In the genomic region with DNA sequence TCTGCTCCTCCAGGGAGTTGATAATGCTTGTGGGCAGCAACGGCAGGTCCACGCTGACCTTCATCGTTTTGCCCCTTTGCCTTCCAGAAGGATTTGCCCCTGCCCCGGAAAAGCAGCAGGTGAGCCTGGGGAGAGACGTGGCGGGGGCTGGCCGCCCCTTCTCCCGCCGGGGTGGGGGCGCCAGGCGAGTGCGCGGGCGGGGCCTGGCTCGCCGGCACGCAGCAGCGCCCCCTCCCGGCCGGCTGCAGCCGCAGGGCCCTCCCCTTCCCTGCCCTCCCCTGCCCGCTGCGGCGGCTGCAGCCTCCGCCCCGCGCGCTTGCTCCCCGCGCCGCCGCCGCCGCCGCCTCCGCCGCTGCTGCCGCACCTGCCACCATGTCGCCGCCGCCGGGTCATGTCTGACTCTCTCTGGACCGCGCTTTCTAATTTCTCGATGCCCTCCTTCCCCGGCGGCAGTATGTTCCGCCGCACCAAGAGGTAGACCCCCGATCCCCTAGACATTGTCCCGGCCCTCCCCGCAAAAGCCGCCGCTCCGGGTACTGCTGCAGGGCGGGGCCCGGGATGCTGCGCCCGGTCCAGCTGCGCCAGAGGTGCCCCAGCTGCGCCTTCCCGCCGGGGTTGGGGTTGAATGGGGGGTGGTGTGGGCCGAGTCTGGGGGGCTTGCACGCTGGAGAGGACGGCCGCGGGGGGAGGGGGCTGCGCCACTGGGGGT, we compare ENCODE assay signal across 8 cellular contexts. TPM values are rescaled to one million over a fixed set of nuclear protein-coding genes. Genes with fewer than 3 reads are reported as not detected.
DNase-seq lines count a peak whose midpoint lies in the region; ATAC-seq, FAIRE-seq and TF ChIP-seq lines count a peak whose summit lies in the region.

A gene (plus strand): TSS at position 334 of the 709 bp plus-strand sequence. CDS start 58 bp downstream, at position 392.

- intact Hi-C loops in pancreas (cut with DNase I) (no loop called here), aorta (cut with DNase I) (no loop called here)

- H3K27ac Mint-ChIP-seq in activated T-cell treated with anti-CD3 and anti-CD28 coated beads, Interleukin-2, amount 50 U/mL, for 72 hours = no peak within 1 kb of the TSS

- H3K36me3 ChIP-seq in pancreas (no peaks in the 10 kb centered on the region), aorta (ENCODE audit: control insufficient read depth in 1 of 2, insufficient read depth in 2 of 2, low read length in 1 of 2) (no peaks in the 10 kb centered on the region)

- H3K4me3 Mint-ChIP-seq in activated T-cell treated with anti-CD3 and anti-CD28 coated beads, Interleukin-2, amount 50 U/mL, for 72 hours = peak within 1 kb of the TSS; percentile 67 to 78

- no peak for FAIRE-seq in pancreas (lab: Jason Lieb, UNC)

- peak within 1 kb of the TSS in 2 of 4 donors; percentile 28 to 36 for H3K4me3 ChIP-seq in pancreas
- H3K4me3 ChIP-seq in aorta (ENCODE audit: low read length in 2 of 2) = no peak within 1 kb of the TSS

- H3K9me3 Mint-ChIP-seq in activated T-cell treated with anti-CD3 and anti-CD28 coated beads, Interleukin-2, amount 50 U/mL, for 72 hours = no peaks in the 10 kb centered on the region

- ATAC-seq in activated T-cell treated with anti-CD3 and anti-CD28 coated beads, Interleukin-2, amount 50 U/mL, for 72 hours (replicated peaks in 1 of 2) = peak; percentile 73 to 75
- ATAC-seq in foreskin keratinocyte = peak; percentile 15
- ATAC-seq in pancreas = peak; percentile 57 to 78 (median 69)
- no peak for ATAC-seq in aorta (ENCODE audit: low FRiP score)

- H3K9me3 ChIP-seq in pancreas = no peaks in the 10 kb centered on the region
- no peaks in the 10 kb centered on the region for H3K9me3 ChIP-seq in aorta (ENCODE audit: control insufficient read depth, low read length)

- H3K27me3 Mint-ChIP-seq in activated T-cell treated with anti-CD3 and anti-CD28 coated beads, Interleukin-2, amount 50 U/mL, for 72 hours (ENCODE audit: low read depth) = peaks cover 82% of the 10 kb centered on the region

- H3K27ac ChIP-seq in foreskin keratinocyte (no peak within 1 kb of the TSS), pancreas (no peak within 1 kb of the TSS), aorta (ENCODE audit: low read depth in 1 of 2, low read length in 2 of 2) (no peak within 1 kb of the TSS)

- 0 to 1% methylated on average over 20 to 69 of the region's 69 CpGs for WGBS in pancreas, 2 donors
- whole genome bisulfite sequencing in aorta, 2 donors = 0 to 1% methylated on average over 31 to 69 of the region's 69 CpGs

- H3K4me1 Mint-ChIP-seq in activated T-cell treated with anti-CD3 and anti-CD28 coated beads, Interleukin-2, amount 50 U/mL, for 72 hours (ENCODE audit: low read depth) = peaks cover 56% of the 10 kb centered on the region

- DNase-seq in AG08395 (ENCODE audit: low spot score) (peak; percentile 57), GM20000 (ENCODE audit: low spot score) (peak; percentile 94), NCI-H82 treated with DMSO at 0.1 percent for 48 hours (lab: John Stamatoyannopoulos, UW; ENCODE audit: unreplicated experiment) (peak; percentile 48), foreskin keratinocyte (no peak), pancreas (peak in 3 of 6 donors; percentile 34 to 84 (median 54)), aorta (no peak), inferior parietal cortex (ENCODE audit: extremely low spot score) (no peak)
- DNase-seq in activated T-cell treated with anti-CD3 and anti-CD28 coated beads, Interleukin-2, amount 50 U/mL, for 72 hours = peak; percentile 76 to 79

- peaks cover 0 to 5% of the 10 kb centered on the region in 2 donors for H3K36me3 Mint-ChIP-seq in activated T-cell treated with anti-CD3 and anti-CD28 coated beads, Interleukin-2, amount 50 U/mL, for 72 hours (ENCODE audit: insufficient read depth in 2 of 2)

- H3K4me1 ChIP-seq in foreskin keratinocyte (no peaks in the 10 kb centered on the region), pancreas (peaks cover 0 to 13% (median 0%) of the 10 kb centered on the region in 3 donors), aorta (ENCODE audit: control insufficient read depth in 1 of 2, insufficient read depth in 2 of 2, low read length in 2 of 2) (no peaks in the 10 kb centered on the region)

- TF ChIP-seq CTCF in GM20000 (IDR thresholded peaks at IDR 0.05; ENCODE audit: extremely low read depth, missing control alignments) (peak; percentile 88), foreskin keratinocyte (conservative IDR thresholded peaks at IDR 0.05) (peak; percentile 64), pancreas (IDR thresholded peaks at IDR 0.05) (peak in 3 of 4 donors; percentile 6 to 46 (median 7))

- H3K27me3 ChIP-seq in foreskin keratinocyte (peaks cover 77% of the 10 kb centered on the region), pancreas (peaks cover 0 to 29% (median 3%) of the 10 kb centered on the region in 4 donors), aorta (ENCODE audit: control insufficient read depth in 1 of 2, insufficient read depth in 2 of 2, low read length in 1 of 2) (no peaks in the 10 kb centered on the region)

RNA-seq across cellular contexts. Expression of the gene that starts here (rescaled TPM):
- 1 to 10 TPM; 5.8 to 6.0 TPM for total RNA-seq in activated T-cell treated with anti-CD3 and anti-CD28 coated beads, Interleukin-2, amount 50 U/mL, for 72 hours
- total RNA-seq in foreskin keratinocyte (0.10 and 0.21 TPM in 2 replicates), pancreas (1 to 10 TPM in 1 of 6 donors, under 1 TPM in 5; 0.23 to 1.1 (median 0.84) TPM), aorta (under 1 TPM in 1 of 2 donors, not detected in 1; 0.54 TPM)
- polyA plus RNA-seq in foreskin keratinocyte (0.16 and 0.22 TPM in 2 replicates), pancreas (1 to 10 TPM; 5.8 to 7.3 TPM), aorta (under 1 TPM in 1 of 2 donors, not detected in 1; 0.13 TPM)

Comparison
In these comparisons a context has a peak if more than half of its experiments do, and no peak if none do; other contexts are left out.
1. Peak in ATAC-seq in foreskin keratinocyte; RNA of the gene not detected or under 1 TPM.
2. DNase-seq: peak in AG08395 (single experiment), GM20000 (single experiment), NCI-H82 treated with DMSO at 0.1 percent for 48 hours (single experiment) and activated T-cell treated with anti-CD3 and anti-CD28 coated beads, Interleukin-2, amount 50 U/mL, for 72 hours (2 of 2); none in foreskin keratinocyte (0 of 2), aorta (0 of 2) and inferior parietal cortex (single experiment).
3. CTCF ChIP-seq: peak in every context shown above with its lines; median percentile 88 in GM20000; 64 in foreskin keratinocyte; 7 in pancreas.